20 cellular contexts compared by ENCODE assay signal in genomic region chr17:61126476-61127240, GRCh38.
A peak's percentile ranks its signal among the peaks of the same experiment; 100 is the strongest.
DNase-seq lines count a peak whose midpoint lies in the region; ATAC-seq and TF ChIP-seq lines count a peak whose summit lies in the region.
"Had no signal": no experiment of that assay in that cellular context is flagged by ENCODE, and none has a peak within 500 bp of the region (broad histone marks: within the 10 kb centered on the region; RNA-seq: fewer than 3 reads in every experiment).

No MANE protein-coding gene starts in this region.

- H3K4me2 ChIP-seq in osteoblast (ENCODE audit: insufficient read depth, low read length): peak overlapping the region; percentile 0
- H3K4me2 ChIP-seq: KMS-11 had no signal

- no peaks in the 10 kb centered on the region for H3K27me3 ChIP-seq in heart left ventricle
- no peaks in the 10 kb centered on the region for H3K27me3 ChIP-seq in SJCRH30
- H3K27me3 ChIP-seq in osteoblast (ENCODE audit: insufficient read depth, low read length): no peaks in the 10 kb centered on the region

- no peak for TF ChIP-seq CTCF in heart left ventricle (IDR thresholded peaks at IDR 0.05)
- no peak for TF ChIP-seq CTCF in osteoblast (IDR thresholded peaks at IDR 0.05; ENCODE audit: extremely low read depth, low read depth, low read length)

- 73 to 78% (median 75%) methylated on average over 11 of the region's 11 CpGs for WGBS in heart left ventricle, 4 donors

- ATAC-seq in heart left ventricle (no peak), left cardiac atrium (no peak), GM19351 (IDR thresholded peaks at IDR 0.05; ENCODE audit: unreplicated experiment) (no peak)
- ATAC-seq: Panc1 had no signal

- intact Hi-C loops in heart left ventricle (cut with DNase I) (loop anchor here in 2 of 10 donors (5.0 kb wide), 2 partner anchors 114 to 119 kb away; no protein-coding TSS in a partner anchor), left cardiac atrium (cut with DNase I) (no loop called here)

- no peak for TF ChIP-seq POLR2A in heart left ventricle (IDR thresholded peaks at IDR 0.05)

- no peak overlapping the region for H2AFZ ChIP-seq in osteoblast (ENCODE audit: low read length)

- H4K20me1 ChIP-seq in osteoblast (ENCODE audit: insufficient read depth, low read length): no peaks in the 10 kb centered on the region

- H3K4me3 ChIP-seq in heart left ventricle (no peak overlapping the region), SJCRH30 (no peak overlapping the region), osteoblast (ENCODE audit: insufficient read depth, low read length) (no peak overlapping the region)

- H3K36me3 ChIP-seq in heart left ventricle: no peaks in the 10 kb centered on the region
- no peaks in the 10 kb centered on the region for H3K36me3 ChIP-seq in SJCRH30
- H3K36me3 ChIP-seq in osteoblast (ENCODE audit: insufficient read depth, low read length): no peaks in the 10 kb centered on the region

- DNase-seq in heart left ventricle (no peak), left cardiac atrium (no peak), SJCRH30 (no peak), left kidney (ENCODE audit: low read depth, low spot score) (peak; percentile 70), osteoblast (ENCODE audit: insufficient read length, low spot score, missing footprints) (no peak), anterior cingulate cortex (lab: John Stamatoyannopoulos, UW) (no peak)
- DNase-seq in stimulated activated CD4-positive, alpha-beta T cell treated with anti-CD3 and anti-CD28 coated beads, Interleukin-15, amount 100 ng/mL, for 24 hours: no peak
- DNase-seq: Calu3; CD8-positive, alpha-beta memory T cell; DMS153; NCI-H1092 treated with DMSO at 0.1 percent for 48 hours; NCI-H1436 treated with DMSO at 0.1 percent for 48 hours; NCI-H2029 treated with DMSO at 0.1 percent for 48 hours; NCI-H2171 treated with DMSO at 0.1 percent for 48 hours; NCI-H524 treated with DMSO at 0.1 percent for 48 hours; NCI-H82 had no signal

- H3K4me1 ChIP-seq in heart left ventricle: peaks cover 0 to 33% (median 10%) of the 10 kb centered on the region in 12 donors
- H3K4me1 ChIP-seq in SJCRH30: no peaks in the 10 kb centered on the region
- H3K4me1 ChIP-seq in osteoblast (ENCODE audit: insufficient read depth, low read length): peaks cover 21% of the 10 kb centered on the region

- H3K27ac ChIP-seq in heart left ventricle (peak overlapping the region in 9 of 12 donors; percentile 13 to 67 (median 23)), SJCRH30 (peak overlapping the region; percentile 12; the same call in 1 of the 2 replicates), osteoblast (ENCODE audit: low read depth, low read length) (no peak overlapping the region)
- H3K27ac ChIP-seq: C4-2B, KMS-11 had no signal

- no peaks in the 10 kb centered on the region for H3K9me3 ChIP-seq in heart left ventricle
- H3K9me3 ChIP-seq in SJCRH30 (replicated peaks): no peaks in the 10 kb centered on the region
- H3K9me3 ChIP-seq in osteoblast (ENCODE audit: low read depth, low read length): no peaks in the 10 kb centered on the region

- H3K79me2 ChIP-seq in osteoblast (ENCODE audit: insufficient read depth, low read length): no peaks in the 10 kb centered on the region
